8 cellular contexts compared by ENCODE assay signal in the genomic region with DNA sequence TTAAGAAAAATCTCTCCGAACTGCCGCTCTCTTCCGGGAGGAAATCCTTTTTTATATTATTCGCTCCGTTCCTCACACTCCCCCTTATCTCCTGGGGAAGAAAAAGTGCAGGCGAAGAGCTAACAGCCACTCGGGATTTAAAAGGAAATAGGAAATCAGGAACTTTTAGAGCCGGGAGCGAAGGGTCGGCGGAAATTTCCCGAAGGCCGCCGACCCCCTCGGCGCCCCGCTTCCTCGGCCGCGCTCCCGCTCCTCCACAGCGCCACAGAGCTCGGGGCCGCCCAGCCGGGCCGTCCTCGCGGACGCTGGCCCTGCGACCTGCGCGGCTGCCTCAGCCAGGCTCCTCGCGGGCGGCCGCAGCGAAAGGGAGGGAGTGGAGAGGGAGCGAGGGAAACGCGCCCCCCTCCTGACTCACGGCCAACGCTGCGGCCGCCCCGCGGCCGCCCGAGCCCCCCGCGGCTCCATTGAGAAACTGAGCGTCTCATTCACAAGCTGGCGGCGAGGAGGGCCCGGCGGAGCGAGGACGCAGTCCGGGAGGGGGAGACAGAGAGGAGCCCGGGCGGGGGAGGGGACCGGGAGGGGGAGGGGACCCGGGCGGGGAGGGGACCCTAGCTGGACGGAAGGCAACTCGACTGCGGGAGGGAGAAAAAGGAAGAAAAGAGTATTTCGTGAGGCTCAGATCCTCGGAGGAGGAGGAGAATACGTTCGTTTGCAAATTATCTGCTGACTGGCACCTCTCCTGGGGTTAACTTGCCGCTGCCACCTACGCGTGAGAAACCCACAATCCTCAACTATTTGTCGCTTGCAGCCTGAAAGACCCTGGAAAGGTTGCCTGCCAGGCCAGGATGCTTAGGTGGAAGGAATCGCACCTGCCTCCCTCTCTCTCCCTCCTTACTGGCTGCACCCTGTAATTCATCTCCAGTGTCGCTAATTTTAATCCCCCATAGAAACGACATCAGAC. TPM values are rescaled to one million over a fixed set of nuclear protein-coding genes. Genes with fewer than 3 reads are reported as not detected.
DNase-seq lines count a peak whose midpoint lies in the region; ATAC-seq and TF ChIP-seq lines count a peak whose summit lies in the region.

A gene (minus strand): TSS at position 368 of the 961 bp plus-strand sequence. CDS start 539 bp downstream, outside the sequence.

- peaks cover 6% of the 10 kb centered on the region for H3K4me1 ChIP-seq in CD8-positive, alpha-beta memory T cell (ENCODE audit: insufficient read depth, low read length)
- H3K4me1 ChIP-seq in neutrophil (ENCODE audit: control insufficient read depth in 1 of 2, insufficient read depth in 1 of 2, low read depth in 1 of 2, low read length in 1 of 2) (peaks cover 22% of the 10 kb centered on the region in 2 experiments), subcutaneous abdominal adipose tissue (ENCODE audit: control insufficient read depth in 5 of 5, insufficient read depth in 5 of 5, low read length in 5 of 5) (peaks cover 4 to 24% (median 20%) of the 10 kb centered on the region in 5 donors)

- H3K36me3 Mint-ChIP-seq in CD8-positive, alpha-beta memory T cell = peaks cover 0 to 9% (median 0%) of the 10 kb centered on the region in 3 donors
- peaks cover 1% of the 10 kb centered on the region for H3K36me3 Mint-ChIP-seq in activated naive CD4-positive, alpha-beta T cell treated with anti-CD3 and anti-CD28 coated beads for 36 hours (ENCODE audit: low read depth)

- no peaks in the 10 kb centered on the region for H3K9me3 ChIP-seq in CD8-positive, alpha-beta memory T cell (ENCODE audit: low read length)
- H3K9me3 ChIP-seq in SK-N-MC (ENCODE audit: low read depth, low read length) = no peaks in the 10 kb centered on the region
- H3K9me3 ChIP-seq in neutrophil = no peaks in the 10 kb centered on the region
- H3K9me3 ChIP-seq in subcutaneous abdominal adipose tissue (ENCODE audit: control insufficient read depth in 5 of 5, low read length in 5 of 5) = no peaks in the 10 kb centered on the region

- intact Hi-C loops in activated naive CD4-positive, alpha-beta T cell treated with anti-CD3 and anti-CD28 coated beads for 36 hours (cut with micrococcal nuclease) = loop anchor here (1.0 to 2.0 kb wide), 4 partner anchors 46 to 210 kb away; a partner anchor contains a TSS

- H3K4me3 Mint-ChIP-seq in CD8-positive, alpha-beta memory T cell = peak within 1 kb of the TSS; percentile 90 to 97 (median 95)
- peak within 1 kb of the TSS; percentile 90 for H3K4me3 Mint-ChIP-seq in activated naive CD4-positive, alpha-beta T cell treated with anti-CD3 and anti-CD28 coated beads for 36 hours

- peak; percentile 52 to 80 (median 57) for DNase-seq in CD8-positive, alpha-beta memory T cell
- DNase-seq in LoVo (ENCODE audit: low spot score) = peak; percentile 82
- no peak for DNase-seq in SK-N-MC (ENCODE audit: low read depth, low spot score)
- peak; percentile 76 for DNase-seq in activated naive CD4-positive, alpha-beta T cell treated with anti-CD3 and anti-CD28 coated beads for 36 hours
- peak; percentile 75 for DNase-seq in germinal center (ENCODE audit: low spot score)

- no peaks in the 10 kb centered on the region for H3K27me3 Mint-ChIP-seq in CD8-positive, alpha-beta memory T cell
- H3K27me3 Mint-ChIP-seq in activated naive CD4-positive, alpha-beta T cell treated with anti-CD3 and anti-CD28 coated beads for 36 hours (ENCODE audit: low read depth) = no peaks in the 10 kb centered on the region

- peak within 1 kb of the TSS; percentile 85 to 98 (median 95) for H3K27ac Mint-ChIP-seq in CD8-positive, alpha-beta memory T cell
- peak within 1 kb of the TSS; percentile 86 for H3K27ac Mint-ChIP-seq in activated naive CD4-positive, alpha-beta T cell treated with anti-CD3 and anti-CD28 coated beads for 36 hours

- POLR2A ChIA-PET in CD8-positive, alpha-beta memory T cell (lab: Charles Lee) = interaction anchor here (1.1 to 2.6 kb wide), 6 partner anchors 28 to 211 kb away, joined by 3 to 27 read pairs (median 8); a partner anchor contains a TSS

- ATAC-seq in GM21390 (IDR thresholded peaks at IDR 0.05; ENCODE audit: unreplicated experiment) = peak; percentile 63

- TF ChIP-seq CTCF in neutrophil (IDR thresholded peaks at IDR 0.05) = peak; percentile 10

- CTCF ChIA-PET in CD8-positive, alpha-beta memory T cell (lab: Charles Lee) = interaction anchor here (0.7 to 1.5 kb wide), 8 partner anchors 10 to 126 kb away, joined by 3 to 7 read pairs (median 4); a partner anchor contains a TSS
- CTCF ChIA-PET in activated naive CD4-positive, alpha-beta T cell treated with anti-CD3 and anti-CD28 coated beads for 36 hours (lab: Charles Lee) = interaction anchor here (1.0 to 1.3 kb wide), 4 partner anchors 16 to 211 kb away, joined by 3 to 4 read pairs (median 3); a partner anchor contains a TSS

- peak within 1 kb of the TSS; percentile 97 for H3K9ac ChIP-seq in SK-N-MC (ENCODE audit: insufficient read length)
- H3K9ac ChIP-seq in subcutaneous abdominal adipose tissue (ENCODE audit: low read length in 5 of 5) = peak within 1 kb of the TSS; percentile 80 to 95 (median 88)

- H3K27ac ChIP-seq in CD8-positive, alpha-beta memory T cell (ENCODE audit: low read depth, low read length) = peak within 1 kb of the TSS; percentile 66
- H3K27ac ChIP-seq in SK-N-MC (peak within 1 kb of the TSS; percentile 84), neutrophil (peak within 1 kb of the TSS; percentile 90), subcutaneous abdominal adipose tissue (ENCODE audit: low read depth, low read length) (peak within 1 kb of the TSS; percentile 84)

- H3K27me3 ChIP-seq in CD8-positive, alpha-beta memory T cell (ENCODE audit: insufficient read depth, low read length, poor library complexity, severe bottlenecking) = no peaks in the 10 kb centered on the region
- no peaks in the 10 kb centered on the region for H3K27me3 ChIP-seq in neutrophil
- no peaks in the 10 kb centered on the region for H3K27me3 ChIP-seq in subcutaneous abdominal adipose tissue (ENCODE audit: control insufficient read depth in 5 of 5, insufficient read depth in 4 of 5, low read length in 5 of 5)

- H3K4me1 Mint-ChIP-seq in CD8-positive, alpha-beta memory T cell = peaks cover 22 to 28% (median 24%) of the 10 kb centered on the region in 3 donors
- peaks cover 14% of the 10 kb centered on the region for H3K4me1 Mint-ChIP-seq in activated naive CD4-positive, alpha-beta T cell treated with anti-CD3 and anti-CD28 coated beads for 36 hours (ENCODE audit: low read depth)

- H3K36me3 ChIP-seq in CD8-positive, alpha-beta memory T cell (ENCODE audit: insufficient read depth, low read length) = no peaks in the 10 kb centered on the region
- H3K36me3 ChIP-seq in SK-N-MC (ENCODE audit: insufficient read depth, low read length) (no peaks in the 10 kb centered on the region), neutrophil (no peaks in the 10 kb centered on the region), subcutaneous abdominal adipose tissue (ENCODE audit: control insufficient read depth in 5 of 5, insufficient read depth in 5 of 5, low read length in 5 of 5) (no peaks in the 10 kb centered on the region)

- no peaks in the 10 kb centered on the region for H3K9me3 Mint-ChIP-seq in CD8-positive, alpha-beta memory T cell
- no peaks in the 10 kb centered on the region for H3K9me3 Mint-ChIP-seq in activated naive CD4-positive, alpha-beta T cell treated with anti-CD3 and anti-CD28 coated beads for 36 hours

- H3K4me3 ChIP-seq in CD8-positive, alpha-beta memory T cell (ENCODE audit: low read length) = peak within 1 kb of the TSS; percentile 68
- H3K4me3 ChIP-seq in SK-N-MC (peak within 1 kb of the TSS; percentile 85), neutrophil (ENCODE audit: low read depth in 1 of 2, low read length in 1 of 2) (peak within 1 kb of the TSS; percentile 83 to 86), subcutaneous abdominal adipose tissue (ENCODE audit: low read depth in 1 of 5, low read length in 5 of 5) (peak within 1 kb of the TSS; percentile 63 to 89 (median 85))

RNA-seq across cellular contexts. Expression of the gene that starts here (rescaled TPM):
- total RNA-seq in CD8-positive, alpha-beta memory T cell = 10 to 100 TPM; 22.0 to 22.3 TPM
- polyA plus RNA-seq in CD8-positive, alpha-beta memory T cell = 34.1 TPM
- 10 to 100 TPM in 1 of 2 experiments, 1 to 10 TPM in 1; 9.5 to 10.1 TPM for total RNA-seq in activated naive CD4-positive, alpha-beta T cell treated with anti-CD3 and anti-CD28 coated beads for 36 hours
